7 cellular contexts compared by ENCODE assay signal in the genomic region with DNA sequence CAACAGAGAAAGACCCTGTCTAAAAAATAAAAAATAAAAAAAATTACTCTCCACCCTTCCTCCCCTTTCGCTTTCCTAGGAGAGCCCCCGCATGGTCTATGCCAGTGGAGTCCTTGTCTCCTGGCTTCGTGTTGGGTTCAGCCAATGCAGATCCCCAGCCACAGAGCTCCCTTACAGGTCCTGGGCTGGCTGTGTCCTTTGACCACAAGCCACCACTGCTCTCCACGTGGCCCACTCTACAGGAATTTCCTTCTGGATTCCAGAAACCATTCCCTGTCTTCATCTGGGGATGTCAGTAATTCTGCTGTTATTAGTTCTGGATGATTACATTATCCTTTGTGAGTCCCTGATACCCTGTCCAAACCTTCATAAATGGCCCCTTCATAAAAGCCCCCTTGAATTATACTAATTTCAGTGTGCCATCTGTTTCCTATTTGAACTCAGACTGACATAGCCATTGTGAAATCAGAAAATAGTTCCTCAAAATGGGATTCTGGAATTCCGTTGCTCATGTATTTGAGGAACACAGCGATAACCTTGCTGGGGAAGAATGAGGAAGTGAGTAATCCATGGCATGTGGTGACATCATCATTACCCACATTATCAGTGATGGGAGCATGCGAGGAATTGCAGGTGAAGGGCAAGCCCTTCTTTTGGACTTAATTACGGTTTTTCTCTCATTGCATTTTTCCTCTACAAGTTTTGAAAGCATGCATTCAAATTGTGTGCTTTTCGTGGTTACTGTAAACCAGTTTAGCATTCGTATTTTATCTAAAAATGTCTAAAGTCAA. TPM values are rescaled to one million over a fixed set of nuclear protein-coding genes. Genes with fewer than 3 reads are reported as not detected.
DNase-seq lines count a peak whose midpoint lies in the region; FAIRE-seq and TF ChIP-seq lines count a peak whose summit lies in the region.
"Not testable (repeated sequence)": the region's sequence is repeated elsewhere in the genome, so short reads cannot be mapped to it uniquely, and the experiment has no call there.

No MANE protein-coding gene starts in this region.

- not testable (repeated sequence) for H3K4me3 ChIP-seq in epithelial cell of esophagus (ENCODE audit: low read length); kidney epithelial cell (ENCODE audit: low read depth, low read length); neuronal stem cell (ENCODE audit: low read length in 2 of 2)

- H3K14ac ChIP-seq in neuronal stem cell (ENCODE audit: low read length): not testable (repeated sequence)

- H3K9ac ChIP-seq in neuronal stem cell (ENCODE audit: low read depth, low read length, poor library complexity): not testable (repeated sequence)

- H3K27me3 ChIP-seq in kidney epithelial cell (ENCODE audit: control insufficient read depth, insufficient read depth, low read length); neuronal stem cell (ENCODE audit: control insufficient read depth in 3 of 3, insufficient read depth in 3 of 3, low read depth in 1 of 3, low read length in 3 of 3): not testable (repeated sequence)

- not testable (repeated sequence) for H3K4ac ChIP-seq in neuronal stem cell (ENCODE audit: low read length)

- not testable (repeated sequence) for H2BK120ac ChIP-seq in neuronal stem cell (ENCODE audit: low read depth, low read length)

- H3K4me2 ChIP-seq in neuronal stem cell (ENCODE audit: insufficient read depth, low read length, poor library complexity, severe bottlenecking): not testable (repeated sequence)

- not testable (repeated sequence) for H2AK5ac ChIP-seq in neuronal stem cell (ENCODE audit: low read depth, low read length)

- H2BK15ac ChIP-seq in neuronal stem cell (ENCODE audit: low read length): not testable (repeated sequence)

- not testable (repeated sequence) for TF ChIP-seq CTCF in epithelial cell of esophagus (IDR thresholded peaks at IDR 0.05; ENCODE audit: insufficient read depth, low read depth, low read length, missing control alignments); kidney epithelial cell (IDR thresholded peaks at IDR 0.05; ENCODE audit: insufficient read depth, low read length, poor library complexity, severe bottlenecking)

- H4K91ac ChIP-seq in neuronal stem cell (ENCODE audit: low read depth, low read length, poor library complexity): not testable (repeated sequence)

- not testable (repeated sequence) for H2BK12ac ChIP-seq in neuronal stem cell (ENCODE audit: low read length)

- H2BK5ac ChIP-seq in neuronal stem cell (ENCODE audit: low read length): not testable (repeated sequence)

- H3K18ac ChIP-seq in neuronal stem cell (ENCODE audit: low read length): peak overlapping the region; percentile 38

- not testable (repeated sequence) for H3K27ac ChIP-seq in neuronal stem cell (replicated peaks; ENCODE audit: low read length)

- H4K8ac ChIP-seq in neuronal stem cell (ENCODE audit: low read depth, low read length): not testable (repeated sequence)

- H3K36me3 ChIP-seq in kidney epithelial cell (ENCODE audit: control insufficient read depth, insufficient read depth, low read length); neuronal stem cell (replicated peaks in 1 of 2; ENCODE audit: control insufficient read depth in 2 of 2, insufficient read depth in 2 of 2, low read length in 2 of 2): not testable (repeated sequence)

- FAIRE-seq in RCC 7860 (lab: Jason Lieb, UNC): peak; percentile 94

- not testable (repeated sequence) for H2AFZ ChIP-seq in neuronal stem cell (ENCODE audit: low read length)

- DNase-seq in EH (ENCODE audit: low read depth) (peak; percentile 81), HT1080 (ENCODE audit: low read depth) (peak; percentile 86), RCC 7860 (ENCODE audit: low spot score) (peak; percentile 90), astrocyte of the hippocampus (ENCODE audit: low read depth, low spot score) (peak; percentile 71), epithelial cell of esophagus (ENCODE audit: low read depth) (peak; percentile 76), kidney epithelial cell (ENCODE audit: low read depth) (peak; percentile 76)
- DNase-seq in neuronal stem cell (ENCODE audit: low spot score): not testable (repeated sequence)

- not testable (repeated sequence) for H3K9me3 ChIP-seq in neuronal stem cell (replicated peaks in 1 of 2; ENCODE audit: control insufficient read depth in 2 of 2, insufficient read depth in 1 of 2, low read depth in 1 of 2, low read length in 2 of 2)

- H3K4me1 ChIP-seq in neuronal stem cell (ENCODE audit: control insufficient read depth in 2 of 2, insufficient read depth in 1 of 2, low read depth in 1 of 2, low read length in 2 of 2): not testable (repeated sequence)

- not testable (repeated sequence) for H3K23ac ChIP-seq in neuronal stem cell (ENCODE audit: low read depth, low read length, poor library complexity)

- not testable (repeated sequence) for H3K79me1 ChIP-seq in neuronal stem cell (ENCODE audit: low read depth, low read length)

- no CpG with 5 or more reads among the region's 10 CpGs for WGBS in neuronal stem cell (ENCODE audit: extremely low coverage in 2 of 2, insufficient read length in 2 of 2, insufficient replicate concordance in 1 of 2), 2 donors

RNA-seq across cellular contexts. Expression of a gene that starts 22.1 kb away (rescaled TPM):
- total RNA-seq in HT1080 (2014; rRNA removed; shearing (Covaris generic)): 42.1 and 50.9 TPM in 2 replicates
- 35.4 and 38.3 TPM in 2 replicates for polyA plus RNA-seq in HT1080 (2015; cell fraction: cytosol; rRNA removed)
- polyA plus RNA-seq in HT1080 (2015; cell fraction: nucleus; rRNA removed): 118 and 146 TPM in 2 replicates
- total RNA-seq in kidney epithelial cell: 133 and 167 TPM in 2 replicates
- 22.2 TPM for polyA plus RNA-seq in neuronal stem cell (2013, experiment 1 of 2)
- polyA plus RNA-seq in neuronal stem cell (2013, experiment 2 of 2): 22.5 TPM

RNA-seq across cellular contexts. Expression of a gene that starts 54.9 kb away (rescaled TPM):
- total RNA-seq in HT1080 (2014; rRNA removed; shearing (Covaris generic)): 39.0 and 41.7 TPM in 2 replicates
- polyA plus RNA-seq in HT1080 (2015; cell fraction: cytosol; rRNA removed): 106 and 107 TPM in 2 replicates
- polyA plus RNA-seq in HT1080 (2015; cell fraction: nucleus; rRNA removed): 204 and 231 TPM in 2 replicates
- total RNA-seq in kidney epithelial cell: 297 and 346 TPM in 2 replicates
- polyA plus RNA-seq in neuronal stem cell (2013, experiment 1 of 2): 62.9 TPM
- polyA plus RNA-seq in neuronal stem cell (2013, experiment 2 of 2): 64.0 TPM
